ENCODE assay signal across 35 cellular contexts in the genomic region with DNA sequence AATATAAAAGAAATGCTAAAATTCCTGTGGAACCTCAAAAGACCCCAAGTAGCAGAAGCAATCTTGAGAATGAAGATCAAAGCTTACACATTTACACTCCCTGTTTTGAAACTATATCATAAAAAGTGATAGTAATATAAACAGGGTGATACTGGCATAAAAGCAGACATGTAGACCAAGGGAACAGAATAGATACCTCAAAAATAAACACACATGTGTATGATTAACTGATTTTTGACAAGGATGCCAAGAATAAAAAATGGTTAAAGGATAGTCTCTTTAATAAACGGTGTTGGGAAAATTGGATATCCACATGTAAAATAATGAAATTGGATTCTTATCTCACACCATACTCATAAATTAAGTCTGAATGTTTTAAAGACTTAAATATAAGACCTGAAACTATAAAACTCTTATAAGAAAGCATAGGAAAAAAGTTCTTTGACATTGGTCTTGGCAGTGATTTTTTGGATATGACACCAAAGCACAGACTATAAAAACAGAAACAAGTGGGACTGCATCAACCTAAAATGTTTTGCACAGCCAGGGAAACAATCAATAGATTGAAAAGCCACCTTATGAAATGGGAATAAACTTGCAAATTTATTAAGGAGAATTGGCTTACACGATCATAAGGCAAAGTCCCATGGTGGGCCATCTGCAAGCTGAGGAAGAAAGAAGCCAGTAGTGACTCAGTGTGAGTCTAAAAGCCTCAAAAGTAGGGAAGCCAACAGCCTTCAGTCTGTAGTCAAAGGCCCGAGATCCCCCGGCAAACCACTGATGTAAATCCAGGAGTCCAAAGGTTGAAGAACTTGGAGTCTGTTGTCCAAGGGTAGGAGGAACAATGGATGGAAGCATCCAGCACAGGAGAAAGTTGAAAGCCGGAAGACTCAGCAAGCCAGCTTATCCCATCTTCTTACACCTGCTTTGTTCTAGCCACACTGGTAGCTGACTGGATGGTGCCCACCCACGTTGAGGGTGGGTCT.
"Had no signal": no experiment of that assay in that cellular context is flagged by ENCODE, and none has a peak within 500 bp of the region (broad histone marks: within the 10 kb centered on the region; RNA-seq: fewer than 3 reads in every experiment).

No MANE protein-coding gene starts in this region.

- H3K4me1 Mint-ChIP-seq: activated B cell treated with CpG ODN at 0.5 μM for 24 hours; activated CD4-positive, alpha-beta T cell treated with anti-CD3 and anti-CD28 coated beads, Interleukin-2, amount 10 ng/mL, durations not matched to agents 24 days and 14 days; activated naive CD4-positive, alpha-beta T cell treated with anti-CD3 and anti-CD28 coated beads, Interleukin-2, amount 10 ng/mL, durations not matched to agents 7 days and 5 days; activated naive CD4-positive, alpha-beta T cell treated with anti-CD3 and anti-CD28 coated beads, Interleukin-2, amount 50 U/mL, for 24 hours; activated naive CD8-positive, alpha-beta T cell treated with anti-CD3 and anti-CD28 coated beads, Interleukin-2, amount 10 ng/mL, durations not matched to agents 7 days and 5 days; activated naive CD8-positive, alpha-beta T cell treated with anti-CD3 and anti-CD28 coated beads, Interleukin-2, amount 50 U/mL, for 24 hours; brain; central memory CD8-positive, alpha-beta T cell had no signal

- H3K4me3 ChIP-seq: ascending aorta, cardiac muscle cell had no signal

- H3K4me1 ChIP-seq: ascending aorta had no signal

- ATAC-seq: activated CD8-positive, alpha-beta T cell treated with anti-CD3 and anti-CD28 coated beads for 36 hours; activated naive CD8-positive, alpha-beta T cell treated with anti-CD3 and anti-CD28 coated beads, Interleukin-2, amount 50 U/mL, for 24 hours had no signal

- H3K4me3 Mint-ChIP-seq: activated B cell treated with CpG ODN at 0.5 μM for 24 hours; activated CD4-positive, alpha-beta memory T cell treated with anti-CD3 and anti-CD28 coated beads for 36 hours; activated CD4-positive, alpha-beta T cell treated with anti-CD3 and anti-CD28 coated beads, Interleukin-2, amount 10 ng/mL, durations not matched to agents 24 days and 14 days; activated CD8-positive, alpha-beta T cell treated with anti-CD3 and anti-CD28 coated beads for 36 hours; activated naive CD4-positive, alpha-beta T cell treated with anti-CD3 and anti-CD28 coated beads, Interleukin-2, amount 10 ng/mL, durations not matched to agents 7 days and 5 days; activated naive CD4-positive, alpha-beta T cell treated with anti-CD3 and anti-CD28 coated beads, Interleukin-2, amount 50 U/mL, for 24 hours; activated naive CD8-positive, alpha-beta T cell; activated naive CD8-positive, alpha-beta T cell treated with anti-CD3 and anti-CD28 coated beads, Interleukin-2, amount 10 ng/mL, durations not matched to agents 7 days and 5 days; activated naive CD8-positive, alpha-beta T cell treated with anti-CD3 and anti-CD28 coated beads, Interleukin-2, amount 50 U/mL, for 24 hours; activated T-cell treated with anti-CD3 and anti-CD28 coated beads, Interleukin-2, amount 50 U/mL, for 24 hours; brain; central memory CD8-positive, alpha-beta T cell; T-helper 1 cell treated with Interleukin-12 subunit alpha and Interleukin-12 subunit beta and Interleukin-4 antibody, amounts not matched to agents 30 μg/mL and 1 μg/mL, for 36 hours; T-helper 2 cell treated with Interferon-gamma antibody and Interleukin-4, amounts not matched to agents 5 μg/mL and 100 μg/mL, for 36 hours had no signal

- DNase-seq: activated B cell treated with CpG ODN at 0.5 μM for 24 hours; activated CD4-positive, alpha-beta memory T cell treated with anti-CD3 and anti-CD28 coated beads for 36 hours; activated CD4-positive, alpha-beta T cell treated with anti-CD3 and anti-CD28 coated beads for 4 hours; activated CD4-positive, alpha-beta T cell treated with anti-CD3 and anti-CD28 coated beads, Interleukin-2, amount 10 ng/mL, durations not matched to agents 24 days and 14 days; activated CD4-positive, alpha-beta T cell treated with anti-CD3 and anti-CD28 coated beads, Interleukin-2, amount 50 U/mL, for 1 hour; activated CD4-positive, alpha-beta T cell treated with anti-CD3 and anti-CD28 coated beads, Interleukin-2, amount 50 U/mL, for 4 hours; activated CD4-positive, CD25-positive, alpha-beta regulatory T cell treated with anti-CD3 and anti-CD28 coated beads, Interleukin-2, amount 50 U/mL, for 72 hours; activated CD8-positive, alpha-beta memory T cell treated with anti-CD3 and anti-CD28 coated beads, Interleukin-2, amount 50 U/mL, for 48 hours; activated CD8-positive, alpha-beta T cell treated with anti-CD3 and anti-CD28 coated beads for 36 hours; activated effector memory CD4-positive, alpha-beta T cell treated with Interleukin-2 at 50 U/mL for 16 hours; activated gamma-delta T cell; activated naive CD4-positive, alpha-beta T cell treated with anti-CD3 and anti-CD28 coated beads, Interleukin-2, amount 10 ng/mL, durations not matched to agents 7 days and 5 days; activated naive CD4-positive, alpha-beta T cell treated with Interleukin-2 at 50 U/mL for 16 hours; activated naive CD8-positive, alpha-beta T cell treated with anti-CD3 and anti-CD28 coated beads, Interleukin-2, amount 10 ng/mL, durations not matched to agents 7 days and 5 days; activated naive CD8-positive, alpha-beta T cell treated with anti-CD3 and anti-CD28 coated beads, Interleukin-2, amount 50 U/mL, for 24 hours; activated T-cell treated with anti-CD3 and anti-CD28 coated beads, Interleukin-2, amount 50 U/mL, for 24 hours; activated T-cell treated with anti-CD3 and anti-CD28 coated beads, Interleukin-2, amount 50 U/mL, for 48 hours; amygdala; anterior cingulate cortex; caudate nucleus; T-helper 1 cell; T-helper 2 cell; T-helper 9 cell had no signal

- H3K36me3 Mint-ChIP-seq: activated CD4-positive, alpha-beta memory T cell treated with anti-CD3 and anti-CD28 coated beads for 36 hours; activated naive CD4-positive, alpha-beta T cell treated with anti-CD3 and anti-CD28 coated beads, Interleukin-2, amount 10 ng/mL, durations not matched to agents 7 days and 5 days; activated naive CD4-positive, alpha-beta T cell treated with anti-CD3 and anti-CD28 coated beads, Interleukin-2, amount 50 U/mL, for 24 hours; activated naive CD8-positive, alpha-beta T cell; activated naive CD8-positive, alpha-beta T cell treated with anti-CD3 and anti-CD28 coated beads, Interleukin-2, amount 10 ng/mL, durations not matched to agents 7 days and 5 days; brain had no signal

- H3K27ac ChIP-seq: ascending aorta, cardiac muscle cell, VCaP had no signal

- H3K36me3 ChIP-seq: ascending aorta, cardiac muscle cell had no signal

- H3K27ac Mint-ChIP-seq: activated B cell treated with CpG ODN at 0.5 μM for 24 hours; activated CD4-positive, alpha-beta memory T cell treated with anti-CD3 and anti-CD28 coated beads for 36 hours; activated CD4-positive, alpha-beta T cell treated with anti-CD3 and anti-CD28 coated beads, Interleukin-2, amount 10 ng/mL, durations not matched to agents 24 days and 14 days; activated CD8-positive, alpha-beta T cell treated with anti-CD3 and anti-CD28 coated beads for 36 hours; activated naive CD4-positive, alpha-beta T cell treated with anti-CD3 and anti-CD28 coated beads, Interleukin-2, amount 10 ng/mL, durations not matched to agents 7 days and 5 days; activated naive CD4-positive, alpha-beta T cell treated with anti-CD3 and anti-CD28 coated beads, Interleukin-2, amount 50 U/mL, for 24 hours; activated naive CD8-positive, alpha-beta T cell; activated naive CD8-positive, alpha-beta T cell treated with anti-CD3 and anti-CD28 coated beads, Interleukin-2, amount 10 ng/mL, durations not matched to agents 7 days and 5 days; activated naive CD8-positive, alpha-beta T cell treated with anti-CD3 and anti-CD28 coated beads, Interleukin-2, amount 50 U/mL, for 24 hours; activated T-cell treated with anti-CD3 and anti-CD28 coated beads, Interleukin-2, amount 50 U/mL, for 24 hours; activated T-helper 2 cell treated with anti-CD3 and anti-CD28 coated beads, Interferon-gamma antibody, Interleukin-2, Interleukin-4, amounts not matched to agents 10 μg/mL and 5 μg/mL and 100 μg/mL, durations not matched to agents 14 hours and 24 hours and 36 hours; brain; T-helper 1 cell treated with Interleukin-12 subunit alpha and Interleukin-12 subunit beta and Interleukin-4 antibody, amounts not matched to agents 30 μg/mL and 1 μg/mL, for 36 hours; T-helper 2 cell treated with Interferon-gamma antibody and Interleukin-4, amounts not matched to agents 5 μg/mL and 100 μg/mL, for 36 hours had no signal

- H3K27me3 Mint-ChIP-seq: activated B cell treated with CpG ODN at 0.5 μM for 24 hours; activated CD4-positive, alpha-beta memory T cell treated with anti-CD3 and anti-CD28 coated beads for 36 hours; activated CD4-positive, alpha-beta T cell treated with anti-CD3 and anti-CD28 coated beads, Interleukin-2, amount 10 ng/mL, durations not matched to agents 24 days and 14 days; activated CD8-positive, alpha-beta T cell treated with anti-CD3 and anti-CD28 coated beads for 36 hours; activated naive CD4-positive, alpha-beta T cell treated with anti-CD3 and anti-CD28 coated beads, Interleukin-2, amount 10 ng/mL, durations not matched to agents 7 days and 5 days; activated naive CD4-positive, alpha-beta T cell treated with anti-CD3 and anti-CD28 coated beads, Interleukin-2, amount 50 U/mL, for 24 hours; activated naive CD8-positive, alpha-beta T cell; activated naive CD8-positive, alpha-beta T cell treated with anti-CD3 and anti-CD28 coated beads, Interleukin-2, amount 10 ng/mL, durations not matched to agents 7 days and 5 days; activated naive CD8-positive, alpha-beta T cell treated with anti-CD3 and anti-CD28 coated beads, Interleukin-2, amount 50 U/mL, for 24 hours; activated T-cell treated with anti-CD3 and anti-CD28 coated beads, Interleukin-2, amount 50 U/mL, for 24 hours; brain; central memory CD8-positive, alpha-beta T cell had no signal

- FAIRE-seq: bronchial epithelial cell, TTC549 had no signal

- H3K27me3 ChIP-seq: ascending aorta, cardiac muscle cell had no signal
